Comparison of ENCODE assay signal across 9 cellular contexts in genomic region chr3:133040696-133041523, GRCh38. TPM values are rescaled to one million over a fixed set of nuclear protein-coding genes. Genes with fewer than 3 reads are reported as not detected.
A peak's percentile ranks its signal among the peaks of the same experiment; 100 is the strongest.
DNase-seq lines count a peak whose midpoint lies in the region; ATAC-seq, FAIRE-seq and TF ChIP-seq lines count a peak whose summit lies in the region.
"Had no signal": no experiment of that assay in that cellular context is flagged by ENCODE, and none has a peak within 500 bp of the region (broad histone marks: within the 10 kb centered on the region; RNA-seq: fewer than 3 reads in every experiment).

No MANE protein-coding gene starts in this region.

- no peak for FAIRE-seq in urothelium cell line (lab: Jason Lieb, UNC)

- H3K27me3 ChIP-seq in BJ (ENCODE audit: control insufficient read depth, insufficient read depth, low read length) (peaks cover 23% of the 10 kb centered on the region), SJSA1 (replicated peaks) (peaks cover 48% of the 10 kb centered on the region)

- no peak overlapping the region for H3K4me3 ChIP-seq in BJ (ENCODE audit: low read depth, low read length)
- no peak overlapping the region for H3K4me3 ChIP-seq in SJSA1
- no peak overlapping the region for H3K4me3 ChIP-seq in epithelial cell of esophagus (ENCODE audit: low read length)
- no peak overlapping the region for H3K4me3 ChIP-seq in mucosa of descending colon

- POLR2A ChIA-PET in BJ (lab: Charles Lee) = no interaction called here

- ATAC-seq in GM19043 (IDR thresholded peaks at IDR 0.05; ENCODE audit: low read depth, unreplicated experiment) (peak; percentile 68), mucosa of descending colon (peak; percentile 72)

- H3K4me1 ChIP-seq in SJSA1 (replicated peaks) (peaks cover 11% of the 10 kb centered on the region), mucosa of descending colon (ENCODE audit: low read depth) (peaks cover 4% of the 10 kb centered on the region)

- TF ChIP-seq CTCF in BJ (IDR thresholded peaks at IDR 0.05; ENCODE audit: insufficient read depth, low read depth, low read length) = peak; percentile 82
- TF ChIP-seq CTCF in epithelial cell of esophagus (IDR thresholded peaks at IDR 0.05; ENCODE audit: insufficient read depth, low read depth, low read length, missing control alignments) = peak; percentile 82
- TF ChIP-seq CTCF in mucosa of descending colon (IDR thresholded peaks at IDR 0.05) = peak; percentile 25

- no peak overlapping the region for H3K27ac ChIP-seq in SJSA1

- peaks cover 7% of the 10 kb centered on the region; the same call in 1 of the 2 replicates for H3K9me3 ChIP-seq in SJSA1 (replicated peaks)
- no peaks in the 10 kb centered on the region for H3K9me3 ChIP-seq in mucosa of descending colon

- CTCF ChIA-PET in BJ (lab: Yijun Ruan, JAX) = interaction anchor here (0.5 to 4.7 kb wide), 34 partner anchors 9 to 889 kb away, joined by 3 to 29 read pairs (median 4); no protein-coding TSS in a partner anchor

- intact Hi-C loops in mucosa of descending colon (cut with DNase I, micrococcal nuclease) = loop anchor here in 1 of 2 donors (2.0 to 5.0 kb wide), 2 partner anchors 336 to 382 kb away; no protein-coding TSS in a partner anchor

- no peak for DNase-seq in BJ (ENCODE audit: low read depth)
- peak; percentile 69 for DNase-seq in NAMALWA (ENCODE audit: low spot score)
- DNase-seq in SJSA1 (ENCODE audit: low read depth in 1 of 2, low spot score in 2 of 2) = peak; percentile 54 to 61
- peak; percentile 74 for DNase-seq in epithelial cell of esophagus (ENCODE audit: low read depth)
- DNase-seq in mucosa of descending colon = peak in 2 of 3 donors; percentile 49 to 71
- DNase-seq in urothelium cell line (ENCODE audit: low spot score) = peak; percentile 75
- no peak for DNase-seq in effector CD8-positive, alpha-beta T cell (lab: John Stamatoyannopoulos, UW)

- H3K36me3 ChIP-seq in BJ (ENCODE audit: control insufficient read depth, insufficient read depth, low read length) (no peaks in the 10 kb centered on the region), SJSA1 (no peaks in the 10 kb centered on the region), mucosa of descending colon (ENCODE audit: low read depth) (no peaks in the 10 kb centered on the region)

RNA-seq across cellular contexts. Expression of gene TMEM108, which starts 2.7 kb away (rescaled TPM):
- polyA plus RNA-seq in BJ (2011; rRNA removed) = 0.06 TPM in 1 of 2 replicates, not detected in the other
- polyA minus RNA-seq in BJ (2011; rRNA and poly(A)+ RNA removed) = not detected in 2 replicates
- total RNA-seq in SJSA1 (2014; rRNA removed; shearing (Covaris generic)) = not detected in 2 replicates
- 1 to 10 TPM in 2 of 3 donors, under 1 TPM in 1; 0.72 to 3.4 (median 1.1) TPM for total RNA-seq in mucosa of descending colon
- polyA plus RNA-seq: IgD-negative memory B cell had no signal

Comparison
In these comparisons a context has a peak if more than half of its experiments do, and no peak if none do; other contexts are left out.
1. DNase-seq: peak in NAMALWA (single experiment), SJSA1 (2 of 2), epithelial cell of esophagus (single experiment), mucosa of descending colon (2 of 3) and urothelium cell line (single experiment); none in BJ (single experiment) and effector CD8-positive, alpha-beta T cell (single experiment).
2. CTCF ChIP-seq: peak in every context shown above with its lines; median percentile 82 in BJ; 82 in epithelial cell of esophagus; 25 in mucosa of descending colon.